In the genomic region with DNA sequence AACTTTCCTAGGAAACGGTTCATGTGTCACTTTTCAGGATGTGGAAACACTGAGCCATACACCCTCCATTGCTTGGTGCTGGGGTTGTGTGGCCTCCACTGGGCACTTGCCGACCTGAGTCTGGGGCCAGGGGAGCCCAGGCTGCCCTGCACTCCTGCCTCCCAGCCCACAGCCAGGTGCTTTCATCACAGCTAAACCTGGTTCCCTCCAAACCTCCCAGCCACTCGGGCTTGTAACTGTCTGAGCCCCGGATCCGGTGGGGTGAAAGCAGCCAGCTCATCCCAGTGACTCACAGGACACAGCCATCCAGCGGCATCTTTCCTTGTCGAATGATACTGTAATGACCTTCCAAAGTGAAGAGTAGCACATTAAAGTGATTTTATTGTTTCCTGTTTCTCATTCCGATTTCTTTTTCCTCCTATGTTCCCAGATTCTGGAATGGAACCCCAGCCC, we compare ENCODE assay signal across 11 cellular contexts. TPM values are rescaled to one million over a fixed set of nuclear protein-coding genes. Genes with fewer than 3 reads are reported as not detected.
DNase-seq lines count a peak whose midpoint lies in the region; ATAC-seq and TF ChIP-seq lines count a peak whose summit lies in the region.
"Had no signal": no experiment of that assay in that cellular context is flagged by ENCODE, and none has a peak within 500 bp of the region (broad histone marks: within the 10 kb centered on the region; RNA-seq: fewer than 3 reads in every experiment).

No MANE protein-coding gene starts in this region.

- TF ChIP-seq RAD21 in SK-N-SH (IDR thresholded peaks at IDR 0.05; ENCODE audit: low read length) = no peak

- peaks cover 32% of the 10 kb centered on the region; the same call in 1 of the 2 replicates for H3K79me2 ChIP-seq in SK-N-SH (ENCODE audit: insufficient read depth)

- H3K4me3 Mint-ChIP-seq in MCF 10A (ENCODE audit: unreplicated experiment) = no peak overlapping the region
- H3K4me3 Mint-ChIP-seq: CD4-positive, CD25-positive, alpha-beta regulatory T cell had no signal

- no peaks in the 10 kb centered on the region for H3K36me3 ChIP-seq in breast epithelium
- H3K36me3 ChIP-seq in SK-N-SH (replicated peaks in 1 of 2; ENCODE audit: control insufficient read depth in 1 of 2, insufficient read depth in 2 of 2, low read length in 1 of 2) = peaks cover 19 to 32% of the 10 kb centered on the region in 2 experiments
- H3K36me3 ChIP-seq in upper lobe of left lung = peaks cover 0 to 59% (median 33%) of the 10 kb centered on the region in 4 donors

- peak; percentile 82 for DNase-seq in MCF 10A (ENCODE audit: unreplicated experiment)
- no peak for DNase-seq in breast epithelium (ENCODE audit: low spot score in 2 of 2)
- DNase-seq in SK-N-SH = peak; percentile 28
- peak; percentile 38 for DNase-seq in fibroblast of the aortic adventitia (ENCODE audit: low read depth)
- DNase-seq in upper lobe of left lung = no peak
- DNase-seq in NCI-H526 treated with DMSO at 0.1 percent for 48 hours (lab: John Stamatoyannopoulos, UW) = no peak
- DNase-seq: CD4-positive, CD25-positive, alpha-beta regulatory T cell; NCI-H1694 treated with DMSO at 0.1 percent for 48 hours had no signal

- no peak for TF ChIP-seq EP300 in SK-N-SH (IDR thresholded peaks at IDR 0.05; ENCODE audit: borderline replicate concordance in 1 of 2, low read depth in 1 of 2, low read length in 1 of 2)
- no peak for TF ChIP-seq EP300 in upper lobe of left lung (IDR thresholded peaks at IDR 0.05)

- H3K9me2 ChIP-seq in SK-N-SH = no peaks in the 10 kb centered on the region

- H3K4me3 ChIP-seq in breast epithelium = no peak overlapping the region
- no peak overlapping the region for H3K4me3 ChIP-seq in SK-N-SH (ENCODE audit: low read depth in 2 of 2, low read length in 1 of 2)
- no peak overlapping the region for H3K4me3 ChIP-seq in fibroblast of the aortic adventitia (ENCODE audit: low read depth, low read length)
- H3K4me3 ChIP-seq in upper lobe of left lung = no peak overlapping the region

- H3K4me2 ChIP-seq in SK-N-SH = peak overlapping the region; percentile 65

- POLR2A ChIA-PET in MCF 10A (lab: Yijun Ruan, JAX) = interaction anchor here (0.6 to 0.7 kb wide), 3 partner anchors 11 to 20 kb away, joined by 3 to 4 read pairs (median 3); a partner anchor contains a TSS
- POLR2A ChIA-PET in SK-N-SH (lab: Yijun Ruan, JAX) = no interaction called here

- H3K9ac ChIP-seq in SK-N-SH = no peak overlapping the region

- peaks cover 47% of the 10 kb centered on the region for H3K36me3 Mint-ChIP-seq in MCF 10A (ENCODE audit: insufficient read depth, unreplicated experiment)

- BruUV-seq in MCF 10A (replicated peaks; lab: Mats Ljungman, UMichigan) = no TSS peak

- ATAC-seq in upper lobe of left lung (ENCODE audit: low FRiP score in 2 of 2) = no peak
- ATAC-seq in HG03025 (IDR thresholded peaks at IDR 0.05; ENCODE audit: low FRiP score, unreplicated experiment) = no peak
- ATAC-seq in GM19351 (IDR thresholded peaks at IDR 0.05; ENCODE audit: unreplicated experiment) = no peak

- H2AFZ ChIP-seq in SK-N-SH (ENCODE audit: low read depth) = no peak overlapping the region

- H3K4me1 Mint-ChIP-seq in MCF 10A (ENCODE audit: insufficient read depth, unreplicated experiment) = peaks cover 15% of the 10 kb centered on the region

- H3K9me3 ChIP-seq in breast epithelium = no peaks in the 10 kb centered on the region
- no peaks in the 10 kb centered on the region for H3K9me3 ChIP-seq in SK-N-SH
- no peaks in the 10 kb centered on the region for H3K9me3 ChIP-seq in upper lobe of left lung

- no peaks in the 10 kb centered on the region for H3K9me3 Mint-ChIP-seq in MCF 10A (ENCODE audit: unreplicated experiment)
- H3K9me3 Mint-ChIP-seq: CD4-positive, CD25-positive, alpha-beta regulatory T cell had no signal

- TF ChIP-seq POLR2A in breast epithelium (IDR thresholded peaks at IDR 0.05) (no peak), upper lobe of left lung (IDR thresholded peaks at IDR 0.05) (no peak)

- CTCF ChIA-PET in MCF 10A (lab: Yijun Ruan, JAX) = no interaction called here
- CTCF ChIA-PET in SK-N-SH (lab: Yijun Ruan, JAX) = interaction anchor here (1.1 kb wide), 1 partner anchor 31 kb away, joined by 4 read pairs; no protein-coding TSS in a partner anchor

- H4K20me1 ChIP-seq in SK-N-SH (ENCODE audit: insufficient read depth) = peaks cover 40% of the 10 kb centered on the region

- peaks cover 64% of the 10 kb centered on the region for H3F3A ChIP-seq in SK-N-SH (replicated peaks; ENCODE audit: insufficient read depth)

- TF ChIP-seq CTCF in MCF 10A (IDR thresholded peaks at IDR 0.05; ENCODE audit: unreplicated experiment) (no peak), breast epithelium (IDR thresholded peaks at IDR 0.05) (no peak), SK-N-SH (IDR thresholded peaks at IDR 0.05) (no peak), fibroblast of the aortic adventitia (IDR thresholded peaks at IDR 0.05; ENCODE audit: insufficient read depth, low read length) (no peak), upper lobe of left lung (IDR thresholded peaks at IDR 0.05) (no peak)

- H3K27me3 ChIP-seq in breast epithelium = no peaks in the 10 kb centered on the region
- H3K27me3 ChIP-seq in SK-N-SH (ENCODE audit: insufficient read depth) = no peaks in the 10 kb centered on the region
- no peaks in the 10 kb centered on the region for H3K27me3 ChIP-seq in upper lobe of left lung

- H3K27ac ChIP-seq in breast epithelium (peak overlapping the region in 1 of 2 donors; percentile 74), SK-N-SH (ENCODE audit: low read depth in 2 of 2, low read length in 1 of 2) (peak overlapping the region; percentile 44 to 82), upper lobe of left lung (peak overlapping the region in 3 of 4 donors; percentile 62 to 86 (median 77))

- 22% methylated on average over 5 of the region's 8 CpGs for WGBS in SK-N-SH (ENCODE audit: low lambda C conversion rate)
- WGBS in upper lobe of left lung, 2 donors = 89 to 94% methylated on average over 4 to 8 of the region's 8 CpGs

- no peaks in the 10 kb centered on the region for H3K27me3 Mint-ChIP-seq in MCF 10A (ENCODE audit: insufficient read depth, unreplicated experiment)
- H3K27me3 Mint-ChIP-seq: CD4-positive, CD25-positive, alpha-beta regulatory T cell had no signal

- H3K4me1 ChIP-seq in breast epithelium (no peaks in the 10 kb centered on the region), SK-N-SH (ENCODE audit: control insufficient read depth in 1 of 2, insufficient read depth in 2 of 2, low read depth in 1 of 2, low read length in 1 of 2) (peaks cover 13 to 21% of the 10 kb centered on the region in 2 experiments; a peak in 3 of 4 replicates), upper lobe of left lung (peaks cover 16 to 46% (median 29%) of the 10 kb centered on the region in 4 donors)

- intact Hi-C loops in MCF 10A (cut with micrococcal nuclease) = no loop called here
- intact Hi-C loops in breast epithelium (cut with DNase I; ENCODE audit: low total_unique reads) = no loop called here

- peak overlapping the region; percentile 33 for H3K27ac Mint-ChIP-seq in MCF 10A (ENCODE audit: low read depth, unreplicated experiment)

TF ChIP-seq in SK-N-SH, 30 proteins besides CTCF, POLR2A, EP300 and RAD21 (continues in another document):
- TF ChIP-seq MEF2A (IDR thresholded peaks at IDR 0.05; ENCODE audit: borderline replicate concordance, low read depth) = no peak
- TF ChIP-seq ELF1 (IDR thresholded peaks at IDR 0.05) = no peak
- TF ChIP-seq, protein P1, sequence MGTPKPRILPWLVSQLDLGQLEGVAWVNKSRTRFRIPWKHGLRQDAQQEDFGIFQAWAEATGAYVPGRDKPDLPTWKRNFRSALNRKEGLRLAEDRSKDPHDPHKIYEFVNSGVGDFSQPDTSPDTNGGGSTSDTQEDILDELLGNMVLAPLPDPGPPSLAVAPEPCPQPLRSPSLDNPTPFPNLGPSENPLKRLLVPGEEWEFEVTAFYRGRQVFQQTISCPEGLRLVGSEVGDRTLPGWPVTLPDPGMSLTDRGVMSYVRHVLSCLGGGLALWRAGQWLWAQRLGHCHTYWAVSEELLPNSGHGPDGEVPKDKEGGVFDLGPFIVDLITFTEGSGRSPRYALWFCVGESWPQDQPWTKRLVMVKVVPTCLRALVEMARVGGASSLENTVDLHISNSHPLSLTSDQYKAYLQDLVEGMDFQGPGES (IDR thresholded peaks at IDR 0.05; ENCODE audit: low read depth, low read length) = no peak

RNA-seq across cellular contexts. Expression of a gene that starts 19.8 kb away (rescaled TPM):
- total RNA-seq in MCF 10A (2022) (23.9 and 27.8 TPM in 2 replicates), breast epithelium (100 to 1,000 TPM in 1 of 3 donors, 10 to 100 TPM in 2; 58.6 to 126 (median 83.9) TPM), fibroblast of the aortic adventitia (ENCODE audit: low replicate concordance) (66.5 and 68.3 TPM in 2 replicates), upper lobe of left lung (100 to 1,000 TPM in 1 of 6 donors, 10 to 100 TPM in 5; 33.5 to 102 (median 75.3) TPM)
- polyA plus RNA-seq in SK-N-SH (2012; rRNA removed) = 60.6 and 93.6 TPM in 2 replicates
- polyA plus RNA-seq in SK-N-SH (2012; cell fraction: cytosol; rRNA removed) = 41.7 and 53.3 TPM in 2 replicates
- polyA plus RNA-seq in SK-N-SH (2012; cell fraction: nucleus; rRNA removed) = 56.6 and 82.5 TPM in 2 replicates

RNA-seq across cellular contexts. Expression of a gene that starts 33.2 kb away (rescaled TPM):
- total RNA-seq in MCF 10A (2022) = not detected in 2 replicates
- not detected for total RNA-seq in breast epithelium
- not detected in 2 replicates for polyA plus RNA-seq in SK-N-SH (2012; rRNA removed)
- polyA plus RNA-seq in SK-N-SH (2012; cell fraction: cytosol; rRNA removed) = not detected in 2 replicates
- polyA plus RNA-seq in SK-N-SH (2012; cell fraction: nucleus; rRNA removed) = not detected in 2 replicates
- not detected in 2 replicates for total RNA-seq in fibroblast of the aortic adventitia (ENCODE audit: low replicate concordance)
- not detected for total RNA-seq in upper lobe of left lung
- total RNA-seq: CD4-positive, CD25-positive, alpha-beta regulatory T cell; myocyte had no signal
- polyA plus RNA-seq: CD4-positive, CD25-positive, alpha-beta regulatory T cell had no signal

RNA-seq across cellular contexts. Expression of a gene that starts 51.3 kb away (rescaled TPM):
- total RNA-seq in MCF 10A (2022) (59.4 and 60.6 TPM in 2 replicates), breast epithelium (10 to 100 TPM; 21.4 to 36.4 (median 33.8) TPM), fibroblast of the aortic adventitia (ENCODE audit: low replicate concordance) (34.7 and 55.8 TPM in 2 replicates), upper lobe of left lung (10 to 100 TPM; 27.2 to 37.1 (median 29.8) TPM)
- 24.3 and 27.6 TPM in 2 replicates for polyA plus RNA-seq in SK-N-SH (2012; rRNA removed)
- polyA plus RNA-seq in SK-N-SH (2012; cell fraction: cytosol; rRNA removed) = 23.4 and 28.8 TPM in 2 replicates
- polyA plus RNA-seq in SK-N-SH (2012; cell fraction: nucleus; rRNA removed) = 47.6 and 49.7 TPM in 2 replicates

RNA-seq across cellular contexts. Expression of a gene that starts 51.5 kb away (rescaled TPM):
- total RNA-seq in MCF 10A (2022) = 12.9 and 13.9 TPM in 2 replicates
- 1 to 10 TPM; 7.2 to 9.4 (median 7.5) TPM for total RNA-seq in breast epithelium
- polyA plus RNA-seq in SK-N-SH (2012; rRNA removed) = 13.2 and 18.2 TPM in 2 replicates
- polyA plus RNA-seq in SK-N-SH (2012; cell fraction: cytosol; rRNA removed) = 16.1 and 16.8 TPM in 2 replicates
- 15.9 and 16.9 TPM in 2 replicates for polyA plus RNA-seq in SK-N-SH (2012; cell fraction: nucleus; rRNA removed)
- 3.6 and 4.7 TPM in 2 replicates for total RNA-seq in fibroblast of the aortic adventitia (ENCODE audit: low replicate concordance)
- total RNA-seq in upper lobe of left lung = 10 to 100 TPM in 1 of 6 donors, 1 to 10 TPM in 5; 4.2 to 10.7 (median 6.9) TPM

Comparison
In these comparisons a context has a peak if more than half of its experiments do, and no peak if none do; other contexts are left out.
1. DNase-seq: peak in MCF 10A (single experiment), SK-N-SH (single experiment) and fibroblast of the aortic adventitia (single experiment); none in breast epithelium (0 of 2), upper lobe of left lung (0 of 2) and NCI-H526 treated with DMSO at 0.1 percent for 48 hours (single experiment).